In genomic region chr16:2025251-2025650, GRCh38 we compare ENCODE assay signal across 22 cellular contexts. TPM values are rescaled to one million over a fixed set of nuclear protein-coding genes. Genes with fewer than 3 reads are reported as not detected.
DNase-seq lines count a peak whose midpoint lies in the region; ATAC-seq and TF ChIP-seq lines count a peak whose summit lies in the region.
"Had no signal": no experiment of that assay in that cellular context is flagged by ENCODE, and none has a peak within 500 bp of the region (broad histone marks: within the 10 kb centered on the region; RNA-seq: fewer than 3 reads in every experiment).

No MANE protein-coding gene starts in this region.

- H3K4me2 ChIP-seq in neural progenitor cell: no peak overlapping the region

- peaks cover 13% of the 10 kb centered on the region for H3F3A ChIP-seq in neural progenitor cell (ENCODE audit: low read depth)

- H3K9me3 ChIP-seq in neural progenitor cell (ENCODE audit: low read depth): no peaks in the 10 kb centered on the region
- H3K9me3 ChIP-seq: BLaER1, gastrocnemius medialis, left lung, prostate gland, transverse colon had no signal

- H4K20me1 ChIP-seq in neural progenitor cell (ENCODE audit: low read depth): peaks cover 5% of the 10 kb centered on the region

- TF ChIP-seq CTCF in brain (conservative IDR thresholded peaks at IDR 0.05) (no peak), neural progenitor cell (IDR thresholded peaks at IDR 0.05) (no peak)

- no peaks in the 10 kb centered on the region for H3K79me2 ChIP-seq in neural progenitor cell (ENCODE audit: low read depth)

- H3K27ac ChIP-seq in neural progenitor cell: no peak overlapping the region
- H3K27ac ChIP-seq: BLaER1 had no signal

- H3K27me3 ChIP-seq in neural progenitor cell: peaks cover 83% of the 10 kb centered on the region

- H3K4me3 ChIP-seq in neural progenitor cell: no peak overlapping the region
- H3K4me3 ChIP-seq: BLaER1 had no signal

- ATAC-seq in HG03159 (IDR thresholded peaks at IDR 0.05; ENCODE audit: unreplicated experiment): no peak
- ATAC-seq: gastrocnemius medialis, HCT116, left lung had no signal

- H3K9ac ChIP-seq in neural progenitor cell: no peak overlapping the region
- H3K9ac ChIP-seq: BLaER1 had no signal

- peaks cover 15% of the 10 kb centered on the region for H3K4me1 ChIP-seq in neural progenitor cell

- no peaks in the 10 kb centered on the region for H3K36me3 ChIP-seq in neural progenitor cell
- H3K36me3 ChIP-seq: gastrocnemius medialis, prostate gland, transverse colon had no signal

- H3K4me3 Mint-ChIP-seq in T-helper 2 cell treated with Interferon-gamma antibody and Interleukin-4, amounts not matched to agents 5 μg/mL and 100 μg/mL, for 36 hours: peak overlapping the region; percentile 59
- H3K4me3 Mint-ChIP-seq in brain: peak overlapping the region in 4 of 5 experiments; percentile 39 to 73 (median 58)
- H3K4me3 Mint-ChIP-seq in neural progenitor cell: peak overlapping the region; percentile 80
- H3K4me3 Mint-ChIP-seq in activated T-helper 2 cell treated with anti-CD3 and anti-CD28 coated beads, Interferon-gamma antibody, Interleukin-2, Interleukin-4, amounts not matched to agents 10 μg/mL and 5 μg/mL and 100 μg/mL, durations not matched to agents 14 hours and 24 hours and 36 hours (ENCODE audit: low read depth): no peak overlapping the region

- DNase-seq in T-helper 2 cell treated with Interferon-gamma antibody and Interleukin-4, amounts not matched to agents 5 μg/mL and 100 μg/mL, for 36 hours (ENCODE audit: low spot score): no peak
- no peak for DNase-seq in T-helper 2 cell
- DNase-seq in neural progenitor cell (ENCODE audit: low spot score): no peak
- no peak for DNase-seq in activated T-helper 2 cell treated with anti-CD3 and anti-CD28 coated beads, Interferon-gamma antibody, Interleukin-2, Interleukin-4, amounts not matched to agents 10 μg/mL and 5 μg/mL and 100 μg/mL, durations not matched to agents 14 hours and 24 hours and 36 hours (ENCODE audit: low spot score)
- DNase-seq: 8988T; activated naive CD4-positive, alpha-beta T cell treated with Interleukin-2 at 50 U/mL for 16 hours; dermis blood vessel endothelial cell; DMS 273 treated with DMSO at 0.1 percent for 48 hours; erythroblast; gastrocnemius medialis; GDM1; NCI-H1092 treated with DMSO at 0.1 percent for 48 hours; NCI-H524 treated with DMSO at 0.1 percent for 48 hours; SIG-M5; T-helper 9 cell; transverse colon had no signal

- no peak overlapping the region for H2AFZ ChIP-seq in neural progenitor cell (replicated peaks)

- H3K36me3 Mint-ChIP-seq in T-helper 2 cell treated with Interferon-gamma antibody and Interleukin-4, amounts not matched to agents 5 μg/mL and 100 μg/mL, for 36 hours (ENCODE audit: low read depth): no peaks in the 10 kb centered on the region
- H3K36me3 Mint-ChIP-seq in brain (no peaks in the 10 kb centered on the region), neural progenitor cell (no peaks in the 10 kb centered on the region)
- no peaks in the 10 kb centered on the region for H3K36me3 Mint-ChIP-seq in activated T-helper 2 cell treated with anti-CD3 and anti-CD28 coated beads, Interferon-gamma antibody, Interleukin-2, Interleukin-4, amounts not matched to agents 10 μg/mL and 5 μg/mL and 100 μg/mL, durations not matched to agents 14 hours and 24 hours and 36 hours (ENCODE audit: low read depth)

- no peaks in the 10 kb centered on the region for H3K9me3 Mint-ChIP-seq in T-helper 2 cell treated with Interferon-gamma antibody and Interleukin-4, amounts not matched to agents 5 μg/mL and 100 μg/mL, for 36 hours
- H3K9me3 Mint-ChIP-seq in brain: peaks cover 0 to 3% (median 0%) of the 10 kb centered on the region in 5 experiments
- no peaks in the 10 kb centered on the region for H3K9me3 Mint-ChIP-seq in neural progenitor cell
- H3K9me3 Mint-ChIP-seq in activated T-helper 2 cell treated with anti-CD3 and anti-CD28 coated beads, Interferon-gamma antibody, Interleukin-2, Interleukin-4, amounts not matched to agents 10 μg/mL and 5 μg/mL and 100 μg/mL, durations not matched to agents 14 hours and 24 hours and 36 hours: no peaks in the 10 kb centered on the region

- peaks cover 46% of the 10 kb centered on the region for H3K27me3 Mint-ChIP-seq in T-helper 2 cell treated with Interferon-gamma antibody and Interleukin-4, amounts not matched to agents 5 μg/mL and 100 μg/mL, for 36 hours (ENCODE audit: low read depth)
- H3K27me3 Mint-ChIP-seq in brain (peaks cover 67% of the 10 kb centered on the region), neural progenitor cell (ENCODE audit: insufficient read depth, low read depth) (peaks cover 34% of the 10 kb centered on the region)
- H3K27me3 Mint-ChIP-seq in activated T-helper 2 cell treated with anti-CD3 and anti-CD28 coated beads, Interferon-gamma antibody, Interleukin-2, Interleukin-4, amounts not matched to agents 10 μg/mL and 5 μg/mL and 100 μg/mL, durations not matched to agents 14 hours and 24 hours and 36 hours (ENCODE audit: low read depth): peaks cover 43% of the 10 kb centered on the region

- intact Hi-C loops in activated T-helper 2 cell treated with anti-CD3 and anti-CD28 coated beads, Interferon-gamma antibody, Interleukin-2, Interleukin-4, amounts not matched to agents 10 μg/mL and 5 μg/mL and 100 μg/mL, durations not matched to agents 14 hours and 24 hours and 36 hours (cut with micrococcal nuclease): loop anchor here (10.0 kb wide), 1 partner anchor 230 kb away; the partner anchor contains the start of gene ECI1

- peaks cover 11% of the 10 kb centered on the region for H3K4me1 Mint-ChIP-seq in T-helper 2 cell treated with Interferon-gamma antibody and Interleukin-4, amounts not matched to agents 5 μg/mL and 100 μg/mL, for 36 hours (ENCODE audit: low read depth)
- H3K4me1 Mint-ChIP-seq in brain: peaks cover 26% of the 10 kb centered on the region
- peaks cover 22% of the 10 kb centered on the region for H3K4me1 Mint-ChIP-seq in neural progenitor cell
- peaks cover 16% of the 10 kb centered on the region for H3K4me1 Mint-ChIP-seq in activated T-helper 2 cell treated with anti-CD3 and anti-CD28 coated beads, Interferon-gamma antibody, Interleukin-2, Interleukin-4, amounts not matched to agents 10 μg/mL and 5 μg/mL and 100 μg/mL, durations not matched to agents 14 hours and 24 hours and 36 hours (ENCODE audit: low read depth)

- no peak overlapping the region for H3K27ac Mint-ChIP-seq in T-helper 2 cell treated with Interferon-gamma antibody and Interleukin-4, amounts not matched to agents 5 μg/mL and 100 μg/mL, for 36 hours
- H3K27ac Mint-ChIP-seq in brain (no peak overlapping the region), neural progenitor cell (no peak overlapping the region)
- no peak overlapping the region for H3K27ac Mint-ChIP-seq in activated T-helper 2 cell treated with anti-CD3 and anti-CD28 coated beads, Interferon-gamma antibody, Interleukin-2, Interleukin-4, amounts not matched to agents 10 μg/mL and 5 μg/mL and 100 μg/mL, durations not matched to agents 14 hours and 24 hours and 36 hours

RNA-seq across cellular contexts. Expression of gene NHERF2, which starts 1.5 kb away (rescaled TPM):
- 112 TPM for polyA plus RNA-seq in brain (ENCODE audit: insufficient read depth, low read depth, low replicate concordance)
- total RNA-seq in neural progenitor cell (ENCODE audit: low replicate concordance): 3.0 and 9.1 TPM in 2 replicates
- total RNA-seq in activated T-helper 2 cell treated with anti-CD3 and anti-CD28 coated beads, Interferon-gamma antibody, Interleukin-2, Interleukin-4, amounts not matched to agents 10 μg/mL and 5 μg/mL and 100 μg/mL, durations not matched to agents 14 hours and 24 hours and 36 hours: 2.3 and 2.6 TPM in 2 replicates

RNA-seq across cellular contexts. Expression of gene NPW, which starts 5.7 kb away (rescaled TPM):
- polyA plus RNA-seq in brain (ENCODE audit: insufficient read depth, low read depth, low replicate concordance): 4.3 TPM
- 0.99 TPM in 1 of 2 replicates, not detected in the other for total RNA-seq in neural progenitor cell (ENCODE audit: low replicate concordance)
- total RNA-seq in activated T-helper 2 cell treated with anti-CD3 and anti-CD28 coated beads, Interferon-gamma antibody, Interleukin-2, Interleukin-4, amounts not matched to agents 10 μg/mL and 5 μg/mL and 100 μg/mL, durations not matched to agents 14 hours and 24 hours and 36 hours: 4.2 and 5.1 TPM in 2 replicates
- total RNA-seq: gastrocnemius medialis had no signal

RNA-seq across cellular contexts. Expression of gene ZNF598, which starts 15.6 kb away (rescaled TPM):
- polyA plus RNA-seq in brain (ENCODE audit: insufficient read depth, low read depth, low replicate concordance): 32.5 TPM
- total RNA-seq in neural progenitor cell (ENCODE audit: low replicate concordance): 12.7 and 31.2 TPM in 2 replicates
- 82.0 and 83.3 TPM in 2 replicates for total RNA-seq in activated T-helper 2 cell treated with anti-CD3 and anti-CD28 coated beads, Interferon-gamma antibody, Interleukin-2, Interleukin-4, amounts not matched to agents 10 μg/mL and 5 μg/mL and 100 μg/mL, durations not matched to agents 14 hours and 24 hours and 36 hours

RNA-seq across cellular contexts. Expression of gene NTHL1, which starts 22.4 kb away (rescaled TPM):
- polyA plus RNA-seq in brain (ENCODE audit: insufficient read depth, low read depth, low replicate concordance): 66.3 TPM
- 26.3 and 43.6 TPM in 2 replicates for total RNA-seq in neural progenitor cell (ENCODE audit: low replicate concordance)
- total RNA-seq in activated T-helper 2 cell treated with anti-CD3 and anti-CD28 coated beads, Interferon-gamma antibody, Interleukin-2, Interleukin-4, amounts not matched to agents 10 μg/mL and 5 μg/mL and 100 μg/mL, durations not matched to agents 14 hours and 24 hours and 36 hours: 43.5 and 54.7 TPM in 2 replicates

RNA-seq across cellular contexts. Expression of gene TSC2, which starts 22.5 kb away (rescaled TPM):
- polyA plus RNA-seq in brain (ENCODE audit: insufficient read depth, low read depth, low replicate concordance): 72.7 TPM
- total RNA-seq in neural progenitor cell (ENCODE audit: low replicate concordance): 55.1 and 63.4 TPM in 2 replicates
- 89.7 and 92.8 TPM in 2 replicates for total RNA-seq in activated T-helper 2 cell treated with anti-CD3 and anti-CD28 coated beads, Interferon-gamma antibody, Interleukin-2, Interleukin-4, amounts not matched to agents 10 μg/mL and 5 μg/mL and 100 μg/mL, durations not matched to agents 14 hours and 24 hours and 36 hours
